Comparison of ENCODE assay signal across 22 cellular contexts in the genomic region with DNA sequence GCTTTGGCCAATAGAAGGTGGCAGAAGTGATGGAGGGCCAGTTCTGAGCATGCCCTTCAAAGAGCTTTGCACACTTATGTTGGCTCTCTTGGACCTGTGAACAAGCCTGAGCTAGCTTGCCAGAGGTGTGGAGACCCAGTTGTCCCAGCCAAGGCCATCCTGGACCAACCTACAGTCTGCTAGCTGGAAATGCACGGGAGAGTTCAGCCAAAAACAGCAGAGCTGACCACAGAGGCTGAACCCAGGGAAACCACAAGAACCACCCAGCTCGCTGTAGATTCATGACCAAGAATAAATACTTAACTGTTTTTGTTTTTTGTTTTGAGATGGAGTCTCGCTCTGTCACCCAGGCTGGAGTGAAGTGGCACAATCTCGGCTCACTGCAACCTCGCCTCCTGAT.
DNase-seq lines count a peak whose midpoint lies in the region; ATAC-seq lines count a peak whose summit lies in the region.
"Had no signal": no experiment of that assay in that cellular context is flagged by ENCODE, and none has a peak within 500 bp of the region (broad histone marks: within the 10 kb centered on the region; RNA-seq: fewer than 3 reads in every experiment).

No MANE protein-coding gene starts in this region.

- no peaks in the 10 kb centered on the region for H4K20me1 ChIP-seq in BLaER1

- H3K9me3 ChIP-seq in BLaER1: no peaks in the 10 kb centered on the region
- H3K9me3 ChIP-seq: gastroesophageal sphincter had no signal

- no peak overlapping the region for H3K9ac ChIP-seq in BLaER1

- no peak for ATAC-seq in activated CD4-positive, CD25-positive, alpha-beta regulatory T cell treated with anti-CD3 and anti-CD28 coated beads, Interleukin-2, amount 50 U/mL, for 24 hours
- ATAC-seq: activated CD4-positive, alpha-beta T cell treated with anti-CD3 and anti-CD28 coated beads for 36 hours; activated T-cell treated with anti-CD3 and anti-CD28 coated beads, Interleukin-2, amount 50 U/mL, for 4 hours; gastroesophageal sphincter; T-cell had no signal

- no peaks in the 10 kb centered on the region for H3K36me3 ChIP-seq in BLaER1
- H3K36me3 ChIP-seq: gastroesophageal sphincter had no signal

- no peak overlapping the region for H3K4me3 ChIP-seq in BLaER1
- H3K4me3 ChIP-seq: gastroesophageal sphincter had no signal

- no peaks in the 10 kb centered on the region for H3K27me3 ChIP-seq in BLaER1

- H3K27ac ChIP-seq in BLaER1: no peak overlapping the region
- H3K27ac ChIP-seq: gastroesophageal sphincter had no signal

- peak; percentile 44 for DNase-seq in LHCN-M2 (ENCODE audit: low read depth)
- DNase-seq in astrocyte of the hippocampus (ENCODE audit: low read depth, low spot score): peak; percentile 75
- peak; percentile 49 for DNase-seq in myocyte (ENCODE audit: low read depth)
- no peak for DNase-seq in SHP77 (lab: John Stamatoyannopoulos, UW)
- DNase-seq in NCI-H1417 treated with DMSO at 0.1 percent for 48 hours (lab: John Stamatoyannopoulos, UW): no peak
- no peak for DNase-seq in amygdala (lab: John Stamatoyannopoulos, UW)
- DNase-seq: activated CD4-positive, alpha-beta T cell treated with anti-CD3 and anti-CD28 coated beads for 36 hours; activated naive CD4-positive, alpha-beta T cell treated with anti-CD3 and anti-CD28 coated beads, Interleukin-2, amount 50 U/mL, for 16 hours; activated T-cell treated with anti-CD3 and anti-CD28 coated beads, Interleukin-2, amount 50 U/mL, for 4 hours; aorta; effector CD8-positive, alpha-beta T cell; HFFc6; NCI-H1092; NCI-H2029; NCI-H345; NCI-H82; SIG-M5; stimulated activated CD4-positive, alpha-beta T cell treated with anti-CD3 and anti-CD28 coated beads, Interleukin-15, amount 100 ng/mL, for 24 hours; T-cell had no signal

- peak overlapping the region; percentile 72 for H3K4me2 ChIP-seq in BLaER1

- peaks cover 24% of the 10 kb centered on the region for H3K4me1 ChIP-seq in BLaER1
- H3K4me1 ChIP-seq: gastroesophageal sphincter had no signal

Comparison
In these comparisons a context has a peak if more than half of its experiments do, and no peak if none do; other contexts are left out.
1. DNase-seq: peak in LHCN-M2 (single experiment), astrocyte of the hippocampus (single experiment) and myocyte (single experiment); none in SHP77 (0 of 2), NCI-H1417 treated with DMSO at 0.1 percent for 48 hours (single experiment) and amygdala (0 of 56).